Comparison of ENCODE assay signal across 9 cellular contexts in the genomic region with DNA sequence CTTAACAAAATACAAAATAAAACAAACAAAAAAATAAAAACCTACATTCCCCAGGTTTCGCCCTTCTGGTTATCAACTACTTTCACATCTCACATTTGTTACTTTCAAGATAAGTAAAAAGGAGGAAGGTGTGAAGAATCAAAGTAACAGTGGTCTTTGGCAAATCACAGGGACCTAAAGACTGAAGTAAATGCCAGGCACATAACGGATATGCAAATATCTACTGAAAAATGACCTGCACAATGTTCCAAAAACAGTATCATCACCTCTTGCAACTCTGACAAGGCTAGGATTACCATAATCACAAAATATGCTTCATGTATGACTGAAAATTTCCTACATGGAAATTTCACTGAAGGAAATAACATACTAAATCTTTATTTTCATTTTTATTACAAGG. TPM values are rescaled to one million over a fixed set of nuclear protein-coding genes. Genes with fewer than 3 reads are reported as not detected.
DNase-seq lines count a peak whose midpoint lies in the region; ATAC-seq and TF ChIP-seq lines count a peak whose summit lies in the region.
"Had no signal": no experiment of that assay in that cellular context is flagged by ENCODE, and none has a peak within 500 bp of the region (broad histone marks: within the 10 kb centered on the region; RNA-seq: fewer than 3 reads in every experiment).

No MANE protein-coding gene starts in this region.

- peaks cover 34% of the 10 kb centered on the region for H3K36me3 Mint-ChIP-seq in activated T-helper 1 cell treated with anti-CD3 and anti-CD28 coated beads, Interleukin-12 subunit alpha, Interleukin-12 subunit beta, Interleukin-2, Interleukin-4 antibody, amounts not matched to agents 30 ng/mL and 10 ng/mL and 1 ng/mL, durations not matched to agents 14 hours and 24 hours and 36 hours (ENCODE audit: low read depth)

- no peaks in the 10 kb centered on the region for H3K27me3 ChIP-seq in ovary

- H3K4me3 Mint-ChIP-seq in activated T-helper 1 cell treated with anti-CD3 and anti-CD28 coated beads, Interleukin-12 subunit alpha, Interleukin-12 subunit beta, Interleukin-2, Interleukin-4 antibody, amounts not matched to agents 30 ng/mL and 10 ng/mL and 1 ng/mL, durations not matched to agents 14 hours and 24 hours and 36 hours = peak overlapping the region; percentile 47

- H3K27me3 Mint-ChIP-seq in activated T-helper 1 cell treated with anti-CD3 and anti-CD28 coated beads, Interleukin-12 subunit alpha, Interleukin-12 subunit beta, Interleukin-2, Interleukin-4 antibody, amounts not matched to agents 30 ng/mL and 10 ng/mL and 1 ng/mL, durations not matched to agents 14 hours and 24 hours and 36 hours (ENCODE audit: insufficient read depth) = no peaks in the 10 kb centered on the region

- no peak for TF ChIP-seq CTCF in GM12864 (IDR thresholded peaks at IDR 0.05; ENCODE audit: low read depth, low read length, missing control alignments)
- TF ChIP-seq CTCF in ovary (IDR thresholded peaks at IDR 0.05) = no peak

- WGBS in ovary, 3 donors = 85 to 88% (median 88%) methylated on average over 2 of the region's 2 CpGs

- no peak for TF ChIP-seq EP300 in ovary (IDR thresholded peaks at IDR 0.05)

- H3K27ac ChIP-seq in ovary = no peak overlapping the region

- H3K4me1 ChIP-seq in ovary (ENCODE audit: insufficient read depth) = no peaks in the 10 kb centered on the region

- peak; percentile 91 for ATAC-seq in GM19463 (IDR thresholded peaks at IDR 0.05; ENCODE audit: unreplicated experiment)
- ATAC-seq in HG03095 (IDR thresholded peaks at IDR 0.05; ENCODE audit: unreplicated experiment) = peak; percentile 63
- ATAC-seq in HG02571 (IDR thresholded peaks at IDR 0.05; ENCODE audit: unreplicated experiment) = no peak
- no peak for ATAC-seq in sciatic nerve
- no peak for ATAC-seq in GM19023 (IDR thresholded peaks at IDR 0.05; ENCODE audit: unreplicated experiment)

- TF ChIP-seq POLR2A in ovary (IDR thresholded peaks at IDR 0.05) = no peak

- H3K9me3 Mint-ChIP-seq in activated T-helper 1 cell treated with anti-CD3 and anti-CD28 coated beads, Interleukin-12 subunit alpha, Interleukin-12 subunit beta, Interleukin-2, Interleukin-4 antibody, amounts not matched to agents 30 ng/mL and 10 ng/mL and 1 ng/mL, durations not matched to agents 14 hours and 24 hours and 36 hours = no peaks in the 10 kb centered on the region

- no peaks in the 10 kb centered on the region for H3K36me3 ChIP-seq in ovary

- no peaks in the 10 kb centered on the region for H3K9me3 ChIP-seq in ovary

- H3K4me3 ChIP-seq in GM12864 (ENCODE audit: low read depth, low read length) (no peak overlapping the region), ovary (no peak overlapping the region)

- intact Hi-C loops in activated T-helper 1 cell treated with anti-CD3 and anti-CD28 coated beads, Interleukin-12 subunit alpha, Interleukin-12 subunit beta, Interleukin-2, Interleukin-4 antibody, amounts not matched to agents 30 ng/mL and 10 ng/mL and 1 ng/mL, durations not matched to agents 14 hours and 24 hours and 36 hours (cut with micrococcal nuclease) = loop anchor here (1.0 kb wide), 2 partner anchors 13 to 30 kb away; a partner anchor contains a TSS
- intact Hi-C loops in ovary (cut with DNase I) (no loop called here), sciatic nerve (cut with DNase I) (no loop called here)

- peaks cover 19% of the 10 kb centered on the region for H3K4me1 Mint-ChIP-seq in activated T-helper 1 cell treated with anti-CD3 and anti-CD28 coated beads, Interleukin-12 subunit alpha, Interleukin-12 subunit beta, Interleukin-2, Interleukin-4 antibody, amounts not matched to agents 30 ng/mL and 10 ng/mL and 1 ng/mL, durations not matched to agents 14 hours and 24 hours and 36 hours (ENCODE audit: low read depth)

- peak; percentile 45 for DNase-seq in GM12864 (ENCODE audit: low read depth)
- no peak for DNase-seq in activated T-helper 1 cell treated with anti-CD3 and anti-CD28 coated beads, Interleukin-12 subunit alpha, Interleukin-12 subunit beta, Interleukin-2, Interleukin-4 antibody, amounts not matched to agents 30 ng/mL and 10 ng/mL and 1 ng/mL, durations not matched to agents 14 hours and 24 hours and 36 hours (ENCODE audit: low spot score)
- no peak for DNase-seq in ovary
- no peak for DNase-seq in sciatic nerve (ENCODE audit: low spot score)
- DNase-seq: activated CD4-positive, alpha-beta T cell treated with anti-CD3 and anti-CD28 coated beads, Interleukin-2, amount 50 U/mL, for 1 hour had no signal

- peak overlapping the region; percentile 85 for H3K27ac Mint-ChIP-seq in activated T-helper 1 cell treated with anti-CD3 and anti-CD28 coated beads, Interleukin-12 subunit alpha, Interleukin-12 subunit beta, Interleukin-2, Interleukin-4 antibody, amounts not matched to agents 30 ng/mL and 10 ng/mL and 1 ng/mL, durations not matched to agents 14 hours and 24 hours and 36 hours

RNA-seq across cellular contexts. Expression of a gene that starts 29.3 kb away (rescaled TPM):
- total RNA-seq in activated T-helper 1 cell treated with anti-CD3 and anti-CD28 coated beads, Interleukin-12 subunit alpha, Interleukin-12 subunit beta, Interleukin-2, Interleukin-4 antibody, amounts not matched to agents 30 ng/mL and 10 ng/mL and 1 ng/mL, durations not matched to agents 14 hours and 24 hours and 36 hours = 49.2 and 51.7 TPM in 2 replicates
- total RNA-seq in ovary (10 to 100 TPM; 26.4 to 46.1 (median 29.0) TPM), sciatic nerve (43.7 TPM)
- polyA plus RNA-seq in ovary = 10 to 100 TPM; 20.4 to 32.3 TPM

Comparison
In these comparisons a context has a peak if more than half of its experiments do, and no peak if none do; other contexts are left out.
1. ATAC-seq: peak in GM19463 (single experiment) and HG03095 (single experiment); none in HG02571 (single experiment), sciatic nerve (single experiment) and GM19023 (single experiment).